Comparison of ENCODE assay signal across 11 cellular contexts in the genomic region with DNA sequence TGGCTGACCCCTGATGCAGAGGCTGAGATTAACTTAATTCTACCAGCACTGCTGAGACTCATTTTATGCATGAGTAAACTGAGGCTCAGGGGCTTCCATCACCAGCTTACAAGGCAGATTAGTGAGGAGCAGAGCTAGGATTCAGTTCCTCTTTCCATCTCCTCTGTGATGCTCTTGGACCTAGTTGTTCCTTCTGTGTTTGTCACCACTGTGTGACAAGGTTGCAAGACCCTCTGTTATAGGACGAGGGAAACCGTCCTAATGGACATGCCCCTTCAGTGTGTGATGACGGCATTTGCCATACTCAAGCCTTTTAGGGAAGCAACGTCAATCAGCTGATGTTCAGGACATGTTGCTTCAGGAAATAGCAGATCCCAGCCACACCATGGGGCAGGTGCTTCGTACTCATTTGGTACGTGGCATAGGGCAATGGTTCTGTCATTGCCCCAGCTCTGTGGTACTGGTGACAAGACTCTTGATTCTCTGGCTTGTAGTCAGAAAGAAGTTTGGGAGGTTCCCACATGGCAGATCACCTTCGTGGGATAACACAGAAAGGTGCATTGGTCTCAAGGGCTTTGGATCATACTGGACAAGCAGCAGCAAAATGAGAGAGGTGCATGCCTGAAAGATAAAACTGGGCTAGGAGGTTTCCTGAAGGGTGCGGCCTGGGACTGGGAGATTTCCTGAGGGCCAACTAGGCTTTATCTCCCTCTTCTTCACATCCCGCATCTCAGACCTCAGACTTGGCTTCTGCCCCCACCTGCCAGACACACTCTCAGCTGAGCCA. TPM values are rescaled to one million over a fixed set of nuclear protein-coding genes. Genes with fewer than 3 reads are reported as not detected.
DNase-seq lines count a peak whose midpoint lies in the region; ATAC-seq, FAIRE-seq and TF ChIP-seq lines count a peak whose summit lies in the region.
"Had no signal": no experiment of that assay in that cellular context is flagged by ENCODE, and none has a peak within 500 bp of the region (broad histone marks: within the 10 kb centered on the region; RNA-seq: fewer than 3 reads in every experiment).

No MANE protein-coding gene starts in this region.

- no peaks in the 10 kb centered on the region for H3K9me3 ChIP-seq in DND-41 (ENCODE audit: insufficient read depth, low read length, severe bottlenecking)

- H3K9me3 Mint-ChIP-seq in activated T-helper 17 cell treated with anti-CD3 and anti-CD28 coated beads, Interleukin-2, amount 50 U/mL, for 72 hours = no peaks in the 10 kb centered on the region

- H3K4me3 ChIP-seq in DND-41 (ENCODE audit: low read depth in 1 of 2, low read length in 2 of 2) = no peak overlapping the region
- H3K4me3 ChIP-seq in bronchial epithelial cell (ENCODE audit: low read depth, low read length) = no peak overlapping the region

- no peak overlapping the region; the same call in 1 of the 2 replicates for H3K9ac ChIP-seq in DND-41 (ENCODE audit: low read depth, low read length)

- peak; percentile 58 for FAIRE-seq in bronchial epithelial cell (lab: Jason Lieb, UNC)

- 0 out of 2 replicates have a peak overlapping the region, but pooled peaks have one; percentile 32 for H3K4me2 ChIP-seq in DND-41 (ENCODE audit: insufficient read depth, low read length)

- no peak overlapping the region for H2AFZ ChIP-seq in DND-41 (ENCODE audit: low read depth, low read length)

- peaks cover 35% of the 10 kb centered on the region for H3K4me1 ChIP-seq in DND-41 (ENCODE audit: insufficient read depth, low read length)

- no peaks in the 10 kb centered on the region for H3K36me3 ChIP-seq in DND-41 (ENCODE audit: insufficient read depth, low read length)
- no peaks in the 10 kb centered on the region for H3K36me3 ChIP-seq in bronchial epithelial cell (ENCODE audit: control insufficient read depth, insufficient read depth, low read length)

- no peaks in the 10 kb centered on the region for H3K79me2 ChIP-seq in DND-41 (ENCODE audit: insufficient read depth, low read length)

- H3K27ac ChIP-seq in DND-41 (ENCODE audit: low read length) = peak overlapping the region; percentile 66

- H4K20me1 ChIP-seq in DND-41 (ENCODE audit: insufficient read depth, low read length) = no peaks in the 10 kb centered on the region

- no peaks in the 10 kb centered on the region for H3K27me3 ChIP-seq in DND-41 (ENCODE audit: insufficient read depth, low read length, poor library complexity)
- no peaks in the 10 kb centered on the region for H3K27me3 ChIP-seq in bronchial epithelial cell (ENCODE audit: control insufficient read depth, insufficient read depth, low read length)

- no peak overlapping the region for H3K27ac Mint-ChIP-seq in activated T-helper 17 cell treated with anti-CD3 and anti-CD28 coated beads, Interleukin-2, amount 50 U/mL, for 72 hours

- H3K4me3 Mint-ChIP-seq in activated T-helper 17 cell treated with anti-CD3 and anti-CD28 coated beads, Interleukin-2, amount 50 U/mL, for 72 hours = no peak overlapping the region

- DNase-seq in DND-41 (no peak), bronchial epithelial cell (ENCODE audit: low read depth) (peak; percentile 51), DMS153 treated with DMSO at 0.1 percent for 48 hours (lab: John Stamatoyannopoulos, UW; ENCODE audit: unreplicated experiment) (no peak), globus pallidus (ENCODE audit: low spot score) (no peak)
- DNase-seq: activated naive CD4-positive, alpha-beta T cell; cerebellar nuclear complex; islet precursor cell had no signal

- TF ChIP-seq CTCF in DND-41 (IDR thresholded peaks at IDR 0.05; ENCODE audit: borderline replicate concordance, extremely low read depth, low read length, poor library complexity, severe bottlenecking) (no peak), bronchial epithelial cell (IDR thresholded peaks at IDR 0.05; ENCODE audit: insufficient read depth, low read length, severe bottlenecking) (no peak)

- ATAC-seq in DND-41 (ENCODE audit: insufficient read depth, low read depth) (peak; percentile 10; the same call in 1 of the 3 replicates), GM21526 (IDR thresholded peaks at IDR 0.05; ENCODE audit: low FRiP score, unreplicated experiment) (peak; percentile 50), HG03520 (IDR thresholded peaks at IDR 0.05; ENCODE audit: unreplicated experiment) (peak; percentile 54), GM19467 (IDR thresholded peaks at IDR 0.05; ENCODE audit: unreplicated experiment) (no peak)
- ATAC-seq in activated T-helper 17 cell treated with anti-CD3 and anti-CD28 coated beads, Interleukin-2, amount 50 U/mL, for 72 hours (replicated peaks) = no peak

- H3K36me3 Mint-ChIP-seq in activated T-helper 17 cell treated with anti-CD3 and anti-CD28 coated beads, Interleukin-2, amount 50 U/mL, for 72 hours (ENCODE audit: low read depth) = no peaks in the 10 kb centered on the region

- no peaks in the 10 kb centered on the region for H3K27me3 Mint-ChIP-seq in activated T-helper 17 cell treated with anti-CD3 and anti-CD28 coated beads, Interleukin-2, amount 50 U/mL, for 72 hours

- H3K4me1 Mint-ChIP-seq in activated T-helper 17 cell treated with anti-CD3 and anti-CD28 coated beads, Interleukin-2, amount 50 U/mL, for 72 hours = peaks cover 21% of the 10 kb centered on the region

RNA-seq across cellular contexts. Expression of a gene that starts 23.9 kb away (rescaled TPM):
- 254 and 319 TPM in 2 replicates for total RNA-seq in bronchial epithelial cell
- 100 to 1,000 TPM; 408 to 664 TPM for total RNA-seq in activated T-helper 17 cell treated with anti-CD3 and anti-CD28 coated beads, Interleukin-2, amount 50 U/mL, for 72 hours

Comparison
In these comparisons a context has a peak if more than half of its experiments do, and no peak if none do; other contexts are left out.
1. ATAC-seq: peak in DND-41 (single experiment), GM21526 (single experiment) and HG03520 (single experiment); none in GM19467 (single experiment) and activated T-helper 17 cell treated with anti-CD3 and anti-CD28 coated beads, Interleukin-2, amount 50 U/mL, for 72 hours (single experiment).